In the genomic region with DNA sequence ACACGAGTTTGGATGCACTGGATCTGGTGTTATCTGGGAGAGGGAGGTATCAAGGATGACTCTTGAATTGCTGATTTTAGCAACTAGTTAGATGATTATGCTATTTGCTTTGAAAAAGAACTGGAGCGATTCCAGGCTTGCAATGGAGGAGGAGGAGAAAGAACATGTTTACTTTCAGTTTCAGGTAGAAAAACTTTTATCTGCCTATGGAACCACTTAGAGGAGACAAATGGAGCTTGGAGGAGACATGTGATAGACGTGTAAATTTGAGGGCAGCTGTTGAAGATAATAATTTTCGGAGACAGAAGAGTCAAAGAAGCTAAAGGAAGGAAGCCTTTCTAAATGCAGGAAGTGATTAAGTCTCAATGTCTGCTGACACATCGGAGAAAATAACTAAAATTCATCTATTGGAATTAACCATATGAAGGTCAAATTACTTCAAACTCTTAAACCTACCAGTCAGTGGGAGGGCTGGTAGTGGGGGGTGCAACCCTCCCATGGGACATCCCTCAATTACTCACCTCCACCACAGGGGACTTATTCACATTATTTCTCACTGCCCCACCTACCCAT, we compare ENCODE assay signal across 8 cellular contexts. TPM values are rescaled to one million over a fixed set of nuclear protein-coding genes. Genes with fewer than 3 reads are reported as not detected.
DNase-seq lines count a peak whose midpoint lies in the region; ATAC-seq and TF ChIP-seq lines count a peak whose summit lies in the region.

No MANE protein-coding gene starts in this region.

- H3K36me3 ChIP-seq in ACC112 (ENCODE audit: insufficient read depth, low read length), result no peaks in the 10 kb centered on the region
- H3K36me3 ChIP-seq in thoracic aorta, result no peaks in the 10 kb centered on the region

- H3K9me3 Mint-ChIP-seq in HFFc6, result no peaks in the 10 kb centered on the region
- H3K9me3 Mint-ChIP-seq in activated T-cell treated with anti-CD3 and anti-CD28 coated beads, Interleukin-2, amount 50 U/mL, for 24 hours, result peaks cover 4% of the 10 kb centered on the region

- H3K27ac ChIP-seq in ACC112 (ENCODE audit: low read depth, low read length) (peak overlapping the region; percentile 54), thoracic aorta (no peak overlapping the region)

- peaks cover 16% of the 10 kb centered on the region for H3K4me1 Mint-ChIP-seq in HFFc6 (ENCODE audit: low read depth)
- H3K4me1 Mint-ChIP-seq in activated T-cell treated with anti-CD3 and anti-CD28 coated beads, Interleukin-2, amount 50 U/mL, for 24 hours (ENCODE audit: low read depth), result peaks cover 27% of the 10 kb centered on the region

- H2AFZ ChIP-seq in ACC112 (ENCODE audit: low read length, unreplicated experiment), result peak overlapping the region; percentile 85

- no peak for ATAC-seq in thoracic aorta (ENCODE audit: insufficient number of reproducible peaks, low FRiP score, low read depth)
- no peak for ATAC-seq in GM21717 (IDR thresholded peaks at IDR 0.05; ENCODE audit: unreplicated experiment)

- TF ChIP-seq CTCF in HFFc6 (IDR thresholded peaks at IDR 0.05), result no peak
- TF ChIP-seq CTCF in thoracic aorta (IDR thresholded peaks at IDR 0.05), result no peak

- H3K4me3 ChIP-seq in ACC112 (ENCODE audit: low read depth, low read length), result peak overlapping the region; percentile 57
- H3K4me3 ChIP-seq in thoracic aorta, result peak overlapping the region; percentile 59

- DNase-seq in HFFc6, result peak; percentile 8
- DNase-seq in activated T-cell treated with anti-CD3 and anti-CD28 coated beads, Interleukin-2, amount 50 U/mL, for 24 hours, result peak; percentile 36
- DNase-seq in kidney glomerular epithelial cell (lab: John Stamatoyannopoulos, UW), result peak; percentile 5
- DNase-seq in thoracic aorta (ENCODE audit: low spot score), result no peak
- DNase-seq in NCI-H1092 (lab: John Stamatoyannopoulos, UW), result no peak
- DNase-seq in AG08396 (ENCODE audit: low spot score), result no peak

- H3K9me3 ChIP-seq in thoracic aorta, result no peaks in the 10 kb centered on the region

- H3K4me1 ChIP-seq in ACC112 (ENCODE audit: control insufficient read depth, insufficient read depth, low read length, unreplicated experiment) (peaks cover 7% of the 10 kb centered on the region), thoracic aorta (ENCODE audit: control insufficient read depth in 1 of 2, low read depth in 2 of 2) (no peaks in the 10 kb centered on the region)

- H3K27me3 Mint-ChIP-seq in HFFc6 (ENCODE audit: insufficient read depth), result no peaks in the 10 kb centered on the region; the same call in 1 of the 2 replicates
- H3K27me3 Mint-ChIP-seq in activated T-cell treated with anti-CD3 and anti-CD28 coated beads, Interleukin-2, amount 50 U/mL, for 24 hours, result no peaks in the 10 kb centered on the region

- no peaks in the 10 kb centered on the region for H3K79me2 ChIP-seq in ACC112 (ENCODE audit: control insufficient read depth, insufficient read depth, low read length, unreplicated experiment)

- H3K36me3 Mint-ChIP-seq in HFFc6 (ENCODE audit: low read depth), result 0 out of 2 replicates have a peak, but pooled peaks cover 2% of the 10 kb centered on the region
- H3K36me3 Mint-ChIP-seq in activated T-cell treated with anti-CD3 and anti-CD28 coated beads, Interleukin-2, amount 50 U/mL, for 24 hours (ENCODE audit: low read depth), result no peaks in the 10 kb centered on the region

- H3K27me3 ChIP-seq in ACC112 (ENCODE audit: insufficient read depth, low read length) (no peaks in the 10 kb centered on the region), thoracic aorta (replicated peaks; ENCODE audit: insufficient read depth) (no peaks in the 10 kb centered on the region)

- peak overlapping the region; percentile 80 for H3K4me3 Mint-ChIP-seq in HFFc6
- peak overlapping the region; percentile 56 for H3K4me3 Mint-ChIP-seq in activated T-cell treated with anti-CD3 and anti-CD28 coated beads, Interleukin-2, amount 50 U/mL, for 24 hours

- H3K27ac Mint-ChIP-seq in HFFc6, result peak overlapping the region; percentile 86
- H3K27ac Mint-ChIP-seq in activated T-cell treated with anti-CD3 and anti-CD28 coated beads, Interleukin-2, amount 50 U/mL, for 24 hours, result peak overlapping the region; percentile 71

RNA-seq across cellular contexts. Expression of gene GNAI1, which starts 56.4 kb away (rescaled TPM):
- 10 to 100 TPM; 58.8 to 70.9 (median 66.4) TPM for total RNA-seq in HFFc6 (2021; fragmentation: NEBNext Ultra II Directional; extraction: Animal tissue kit (Norgen Biotek cat#: 25700))
- 10 to 100 TPM; 11.1 to 30.9 TPM for total RNA-seq in thoracic aorta

Comparison
In these comparisons a context has a peak if more than half of its experiments do, and no peak if none do; other contexts are left out.
1. DNase-seq: peak in HFFc6 (single experiment), activated T-cell treated with anti-CD3 and anti-CD28 coated beads, Interleukin-2, amount 50 U/mL, for 24 hours (single experiment) and kidney glomerular epithelial cell (single experiment); none in thoracic aorta (single experiment), NCI-H1092 (single experiment) and AG08396 (single experiment).